10 cellular contexts compared by ENCODE assay signal in genomic region chr20:36865076-36865860, GRCh38. TPM values are rescaled to one million over a fixed set of nuclear protein-coding genes. Genes with fewer than 3 reads are reported as not detected.
DNase-seq lines count a peak whose midpoint lies in the region; ATAC-seq and TF ChIP-seq lines count a peak whose summit lies in the region.
"Had no signal": no experiment of that assay in that cellular context is flagged by ENCODE, and none has a peak within 500 bp of the region (broad histone marks: within the 10 kb centered on the region; RNA-seq: fewer than 3 reads in every experiment).

No MANE protein-coding gene starts in this region.

- H3K4me3 Mint-ChIP-seq in effector memory CD8-positive, alpha-beta T cell, result peak overlapping the region; percentile 85
- H3K4me3 Mint-ChIP-seq in progenitor cell of endocrine pancreas (ENCODE audit: low read depth), result peak overlapping the region; percentile 77

- H3K27me3 Mint-ChIP-seq in effector memory CD8-positive, alpha-beta T cell, result peaks cover 14 to 46% of the 10 kb centered on the region in 2 donors
- no peaks in the 10 kb centered on the region for H3K27me3 Mint-ChIP-seq in progenitor cell of endocrine pancreas

- H3K4me1 Mint-ChIP-seq in effector memory CD8-positive, alpha-beta T cell (ENCODE audit: low read depth in 2 of 2), result peaks cover 6 to 8% of the 10 kb centered on the region in 2 donors
- peaks cover 17% of the 10 kb centered on the region for H3K4me1 Mint-ChIP-seq in progenitor cell of endocrine pancreas (ENCODE audit: low read depth)

- no peak overlapping the region for H3K27ac Mint-ChIP-seq in effector memory CD8-positive, alpha-beta T cell
- peak overlapping the region; percentile 22 for H3K27ac Mint-ChIP-seq in progenitor cell of endocrine pancreas

- DNase-seq in DMS53 (lab: John Stamatoyannopoulos, UW) (peak; percentile 54), DMS53 treated with DMSO at 0.1 percent for 48 hours (lab: John Stamatoyannopoulos, UW; ENCODE audit: unreplicated experiment) (no peak), NCI-H345 treated with DMSO at 0.1 percent for 48 hours (lab: John Stamatoyannopoulos, UW; ENCODE audit: unreplicated experiment) (peak; percentile 80), progenitor cell of endocrine pancreas (ENCODE audit: low spot score, unreplicated experiment) (no peak), epidermal melanocyte (ENCODE audit: insufficient read length, low spot score) (no peak), NK-92 (lab: John Stamatoyannopoulos, UW; ENCODE audit: unreplicated experiment) (no peak)
- no peak for DNase-seq in effector memory CD8-positive, alpha-beta T cell
- DNase-seq: amniotic stem cell, Karpas-422 had no signal

- H3K9me3 Mint-ChIP-seq in effector memory CD8-positive, alpha-beta T cell, result no peaks in the 10 kb centered on the region
- H3K9me3 Mint-ChIP-seq in progenitor cell of endocrine pancreas (ENCODE audit: low read depth), result no peaks in the 10 kb centered on the region

- TF ChIP-seq CTCF in progenitor cell of endocrine pancreas (IDR thresholded peaks at IDR 0.05; ENCODE audit: unreplicated experiment), result no peak

- ATAC-seq in effector memory CD8-positive, alpha-beta T cell (replicated peaks), result no peak
- ATAC-seq in HG02840 (IDR thresholded peaks at IDR 0.05; ENCODE audit: low FRiP score, unreplicated experiment), result no peak

- H3K36me3 Mint-ChIP-seq in effector memory CD8-positive, alpha-beta T cell (ENCODE audit: insufficient read depth), result peaks cover 7% of the 10 kb centered on the region
- H3K36me3 Mint-ChIP-seq in progenitor cell of endocrine pancreas (ENCODE audit: insufficient read depth), result peaks cover under 1% of the 10 kb centered on the region

RNA-seq across cellular contexts. Expression of gene TLDC2, which starts 10.7 kb away (rescaled TPM):
- total RNA-seq in progenitor cell of endocrine pancreas, result 0.34 and 0.38 TPM in 2 replicates

Comparison
In these comparisons a context has a peak if more than half of its experiments do, and no peak if none do; other contexts are left out.
1. DNase-seq: peak in DMS53 (single experiment) and NCI-H345 treated with DMSO at 0.1 percent for 48 hours (single experiment); none in DMS53 treated with DMSO at 0.1 percent for 48 hours (single experiment), effector memory CD8-positive, alpha-beta T cell (0 of 3), progenitor cell of endocrine pancreas (single experiment), epidermal melanocyte (single experiment) and NK-92 (single experiment).